In genomic region chr17:8287651-8288335, GRCh38 we compare ENCODE assay signal across 8 cellular contexts. TPM values are rescaled to one million over a fixed set of nuclear protein-coding genes. Genes with fewer than 3 reads are reported as not detected.
A peak's percentile ranks its signal among the peaks of the same experiment; 100 is the strongest.
DNase-seq lines count a peak whose midpoint lies in the region; ATAC-seq and TF ChIP-seq lines count a peak whose summit lies in the region.

No MANE protein-coding gene starts in this region.

- H3K27ac Mint-ChIP-seq in memory B cell = peak overlapping the region; percentile 95

- ATAC-seq in heart right ventricle (peak in 2 of 8 donors; percentile 1 to 5), Right ventricle myocardium inferior (no peak), memory B cell (ENCODE audit: low read depth) (no peak), aorta (ENCODE audit: low FRiP score) (no peak)

- H3K36me3 ChIP-seq in heart right ventricle (peaks cover 0 to 2% (median 0%) of the 10 kb centered on the region in 9 donors), aorta (ENCODE audit: control insufficient read depth in 1 of 2, insufficient read depth in 2 of 2, low read length in 1 of 2) (no peaks in the 10 kb centered on the region)

- H3K9me3 Mint-ChIP-seq in memory B cell = no peaks in the 10 kb centered on the region

- in situ Hi-C loops in astrocyte of the spinal cord (cut with HindIII; ENCODE audit: low sequenced_read_pairs) = no loop called here

- H3K4me1 Mint-ChIP-seq in memory B cell = peaks cover 32% of the 10 kb centered on the region

- H3K36me3 Mint-ChIP-seq in memory B cell = peaks cover 2% of the 10 kb centered on the region

- H3K4me3 Mint-ChIP-seq in memory B cell = peak overlapping the region; percentile 93

- H3K27ac ChIP-seq in heart right ventricle (peak overlapping the region in 9 of 10 donors; percentile 90 to 95 (median 92)), aorta (ENCODE audit: low read depth in 1 of 2, low read length in 2 of 2) (peak overlapping the region in 1 of 2 donors; percentile 42)

- H3K27me3 ChIP-seq in heart right ventricle = no peaks in the 10 kb centered on the region
- H3K27me3 ChIP-seq in aorta (ENCODE audit: control insufficient read depth in 1 of 2, insufficient read depth in 2 of 2, low read length in 1 of 2) = no peaks in the 10 kb centered on the region

- DNase-seq in heart right ventricle (no peak), Right ventricle myocardium inferior (ENCODE audit: missing footprints) (no peak), astrocyte of the spinal cord (ENCODE audit: low read depth, low spot score) (no peak), memory B cell (ENCODE audit: low spot score in 2 of 2) (no peak), aorta (no peak), DMS153 (lab: John Stamatoyannopoulos, UW) (no peak)
- DNase-seq in stimulated activated CD4-positive, alpha-beta T cell treated with anti-CD3 and anti-CD28 coated beads, Interleukin-1b, Interleukin-23, amount 100 ng/mL, for 48 hours = no peak
- DNase-seq in activated CD4-positive, alpha-beta T cell treated with anti-CD3 and anti-CD28 coated beads for 48 hours = no peak

- H3K27me3 Mint-ChIP-seq in memory B cell = no peaks in the 10 kb centered on the region

- 32 to 37% methylated on average over 19 of the region's 19 CpGs for WGBS in heart right ventricle, 2 donors
- 31 to 32% methylated on average over 19 of the region's 19 CpGs for WGBS in aorta, 2 donors

- H3K4me1 ChIP-seq in heart right ventricle (peaks cover 7 to 21% (median 17%) of the 10 kb centered on the region in 9 donors), aorta (ENCODE audit: control insufficient read depth in 1 of 2, insufficient read depth in 2 of 2, low read length in 2 of 2) (no peaks in the 10 kb centered on the region)

- TF ChIP-seq CTCF in heart right ventricle (IDR thresholded peaks at IDR 0.05) (no peak), astrocyte of the spinal cord (IDR thresholded peaks at IDR 0.05; ENCODE audit: low read depth, low read length) (no peak)

- intact Hi-C loops in heart right ventricle (cut with DNase I) (loop anchor here in 7 of 10 donors (2.0 to 10.0 kb wide), 4 partner anchors 35 to 183 kb away; partner anchors contain the start of genes CTC1 (in 1 of the 7) and PFAS (in 1 of the 7)), Right ventricle myocardium inferior (cut with DNase I) (loop anchor here (2.0 kb wide), 1 partner anchor 39 kb away; the partner anchor contains the start of genes CTC1 and PFAS), aorta (cut with DNase I) (no loop called here)

- no peaks in the 10 kb centered on the region for H3K9me3 ChIP-seq in heart right ventricle
- no peaks in the 10 kb centered on the region for H3K9me3 ChIP-seq in aorta (ENCODE audit: control insufficient read depth, low read length)

- H3K4me3 ChIP-seq in heart right ventricle (peak overlapping the region; percentile 67 to 85 (median 75)), astrocyte of the spinal cord (ENCODE audit: low read depth, low read length) (peak overlapping the region; percentile 65), aorta (ENCODE audit: low read length in 2 of 2) (peak overlapping the region; percentile 31 to 43)

RNA-seq across cellular contexts. Expression of gene RANGRF, which starts 0.7 kb away (rescaled TPM):
- 10 to 100 TPM; 20.7 to 28.2 (median 24.4) TPM for total RNA-seq in heart right ventricle
- 10 to 100 TPM; 32.3 to 53.5 TPM for polyA plus RNA-seq in heart right ventricle
- 25.7 TPM for total RNA-seq in Right ventricle myocardium inferior
- 10 to 100 TPM; 20.3 to 21.7 TPM for total RNA-seq in aorta
- polyA plus RNA-seq in aorta = 10 to 100 TPM; 28.7 to 53.7 TPM

RNA-seq across cellular contexts. Expression of gene SLC25A35, which starts 7.4 kb away (rescaled TPM):
- total RNA-seq in heart right ventricle (1 to 10 TPM; 1.5 to 4.5 (median 2.3) TPM), Right ventricle myocardium inferior (2.3 TPM), aorta (1 to 10 TPM; 3.0 to 4.8 TPM)
- polyA plus RNA-seq in heart right ventricle (1 to 10 TPM; 2.4 to 6.8 TPM), aorta (1 to 10 TPM; 1.0 to 6.6 TPM)

RNA-seq across cellular contexts. Expression of gene ARHGEF15, which starts 22.2 kb away (rescaled TPM):
- 10 to 100 TPM; 13.5 to 30.6 (median 19.4) TPM for total RNA-seq in heart right ventricle
- polyA plus RNA-seq in heart right ventricle = 10 to 100 TPM; 11.1 to 32.7 TPM
- 21.4 TPM for total RNA-seq in Right ventricle myocardium inferior
- total RNA-seq in aorta = 10 to 100 TPM; 18.6 to 36.5 TPM
- polyA plus RNA-seq in aorta = 1 to 10 TPM in 1 of 2 donors, under 1 TPM in 1; 0.75 to 2.1 TPM

RNA-seq across cellular contexts. Expression of gene PFAS, which starts 38.7 kb away (rescaled TPM):
- total RNA-seq in heart right ventricle (10 to 100 TPM in 9 of 10 donors, 1 to 10 TPM in 1; 9.6 to 17.9 (median 13.7) TPM), Right ventricle myocardium inferior (14.7 TPM), aorta (10 to 100 TPM; 21.3 to 25.4 TPM)
- polyA plus RNA-seq in heart right ventricle (10 to 100 TPM in 1 of 2 donors, 1 to 10 TPM in 1; 8.6 to 11.2 TPM), aorta (1 to 10 TPM; 1.4 to 8.3 TPM)

RNA-seq across cellular contexts. Expression of gene CTC1, which starts 39.9 kb away (rescaled TPM):
- total RNA-seq in heart right ventricle (10 to 100 TPM; 12.5 to 19.8 (median 14.8) TPM), Right ventricle myocardium inferior (13.1 TPM), aorta (10 to 100 TPM; 43.3 to 59.2 TPM)
- polyA plus RNA-seq in heart right ventricle (10 to 100 TPM in 1 of 2 donors, 1 to 10 TPM in 1; 5.9 to 19.3 TPM), aorta (10 to 100 TPM in 1 of 2 donors, 1 to 10 TPM in 1; 4.6 to 36.4 TPM)

Comparison
In these comparisons a context has a peak if more than half of its experiments do, and no peak if none do; other contexts are left out.
1. intact Hi-C loops: an anchor here in heart right ventricle (2.0 to 10.0 kb wide) and Right ventricle myocardium inferior (2.0 kb wide); none called in aorta.